1 cellular context compared by ENCODE assay signal in the genomic region with DNA sequence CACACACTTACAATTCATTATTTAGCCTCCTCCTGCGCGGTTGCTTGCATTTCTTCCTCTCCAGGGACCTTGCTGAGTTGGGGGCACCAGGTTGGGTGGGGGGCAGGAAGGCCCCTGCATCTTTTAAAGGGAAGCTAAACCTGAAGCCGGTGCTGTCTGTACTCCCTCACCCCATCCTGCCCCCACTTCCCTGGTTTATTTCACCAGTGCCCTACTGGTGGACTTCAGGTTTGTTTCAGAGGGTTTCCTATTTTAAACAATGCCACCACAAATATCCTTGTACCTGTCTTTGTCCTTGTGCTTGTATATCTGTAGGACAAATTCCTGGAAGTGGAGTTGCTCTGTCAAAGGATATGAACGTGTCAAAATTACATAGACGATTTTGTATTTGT.
TF ChIP-seq lines count a peak whose summit lies in the region.

No MANE protein-coding gene starts in this region.

TF ChIP-seq in IMR-90, 13 proteins besides CTCF, POLR2A, EP300 and RAD21:
- no peak for TF ChIP-seq MAFK (IDR thresholded peaks at IDR 0.05; ENCODE audit: low read depth, low read length)
- TF ChIP-seq FOS (IDR thresholded peaks at IDR 0.05; ENCODE audit: low read depth, low read length): no peak
- TF ChIP-seq CEBPB (IDR thresholded peaks at IDR 0.05; ENCODE audit: low read depth, low read length): no peak
- TF ChIP-seq CHD1 (IDR thresholded peaks at IDR 0.05; ENCODE audit: low read depth, low read length): no peak
- TF ChIP-seq SMC3 (IDR thresholded peaks at IDR 0.05; ENCODE audit: low read depth, low read length): no peak
- TF ChIP-seq USF2 (IDR thresholded peaks at IDR 0.05; ENCODE audit: low read depth, low read length): no peak
- no peak for TF ChIP-seq BHLHE40 (IDR thresholded peaks at IDR 0.05; ENCODE audit: low read depth, low read length)
- TF ChIP-seq RCOR1 (IDR thresholded peaks at IDR 0.05; ENCODE audit: insufficient replicate concordance, low read length): no peak
- no peak for TF ChIP-seq MAZ (IDR thresholded peaks at IDR 0.05; ENCODE audit: borderline replicate concordance, low read depth, low read length)
- no peak for TF ChIP-seq ELK1 (IDR thresholded peaks at IDR 0.05; ENCODE audit: borderline replicate concordance, low read depth, low read length)
TF ChIP-seq in IMR-90: peak in this region for 0.
